ENCODE assay signal across 8 cellular contexts in the genomic region with DNA sequence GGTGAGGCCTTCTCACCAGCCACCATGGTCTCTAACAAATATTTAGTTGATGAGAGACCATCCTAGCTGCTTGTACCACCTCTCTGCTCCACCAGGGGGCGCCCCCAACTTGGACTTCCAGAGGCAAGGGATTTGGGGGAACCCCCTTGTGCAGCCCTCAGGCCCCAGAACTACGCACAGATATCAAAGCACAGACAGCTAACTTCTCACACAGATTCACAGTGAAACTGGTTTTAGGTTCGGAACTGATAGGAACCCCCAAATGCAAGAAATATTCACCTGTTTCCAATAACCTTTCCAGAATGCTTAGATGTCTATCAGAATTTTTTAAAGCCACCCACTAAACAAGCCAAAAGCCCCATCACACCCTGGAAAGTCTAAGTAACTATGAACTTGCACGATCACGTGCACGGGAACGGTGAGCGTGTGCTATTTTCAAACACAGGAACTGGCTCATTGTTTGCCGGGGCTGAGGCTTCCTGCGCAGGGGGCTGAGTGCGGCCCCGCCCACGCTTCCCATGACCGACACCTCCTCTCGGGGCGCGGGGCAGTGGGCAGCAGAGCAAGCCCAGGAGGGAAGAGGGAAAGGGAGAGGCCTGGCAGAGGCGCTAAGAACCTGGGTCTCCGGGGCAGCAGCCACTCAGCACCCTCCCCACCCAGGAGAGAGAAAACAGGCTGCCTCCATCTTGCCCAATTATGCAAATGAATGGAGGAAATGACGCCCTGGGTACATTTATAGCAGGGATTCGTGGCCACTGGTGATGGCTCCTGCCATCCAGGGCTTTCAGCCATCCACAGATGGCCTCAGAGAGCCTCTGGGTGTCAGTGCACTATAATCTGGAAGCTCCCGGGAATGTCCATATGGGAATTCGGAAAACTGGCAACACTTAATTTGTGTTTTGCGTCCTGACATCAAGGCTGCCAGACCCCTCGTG.
DNase-seq lines count a peak whose midpoint lies in the region; ATAC-seq and TF ChIP-seq lines count a peak whose summit lies in the region.

No MANE protein-coding gene starts in this region.

- peak; percentile 89 to 98 (median 94) for DNase-seq in CD8-positive, alpha-beta T cell
- DNase-seq in NK-92 (lab: John Stamatoyannopoulos, UW; ENCODE audit: unreplicated experiment) (peak; percentile 67), epidermal melanocyte (ENCODE audit: insufficient read length, low spot score) (peak; percentile 43), myocyte (ENCODE audit: low read depth) (peak; percentile 83)
- peak; percentile 94 for DNase-seq in activated CD8-positive, alpha-beta memory T cell treated with anti-CD3 and anti-CD28 coated beads, Interleukin-2, amount 50 U/mL, for 4 hours
- peak; percentile 87 to 93 for DNase-seq in stimulated activated CD8-positive, alpha-beta memory T cell treated with anti-CD3 and anti-CD28 coated beads, Interleukin-7, amount 100 ng/mL, for 4 hours (ENCODE audit: low read depth in 2 of 2)

- peak; percentile 77 for ATAC-seq in CD8-positive, alpha-beta T cell
- ATAC-seq in GM19372 (IDR thresholded peaks at IDR 0.05; ENCODE audit: low read depth, unreplicated experiment) = peak; percentile 65
- peak; percentile 40 for ATAC-seq in HG03469 (IDR thresholded peaks at IDR 0.05; ENCODE audit: unreplicated experiment)

- POLR2A ChIA-PET in CD8-positive, alpha-beta T cell (lab: Charles Lee) = interaction anchor here (0.6 to 5.3 kb wide), 17 partner anchors 8 to 678 kb away, joined by 3 to 67 read pairs (median 7); a partner anchor contains a TSS

- H3K27me3 ChIP-seq in CD8-positive, alpha-beta T cell (ENCODE audit: insufficient read depth, low read length) = no peaks in the 10 kb centered on the region

- H3K4me3 ChIP-seq in CD8-positive, alpha-beta T cell (ENCODE audit: low read depth, low read length) = peak overlapping the region; percentile 33

- peaks cover 92% of the 10 kb centered on the region for H3K36me3 Mint-ChIP-seq in CD8-positive, alpha-beta T cell

- no peaks in the 10 kb centered on the region for H3K9me3 ChIP-seq in CD8-positive, alpha-beta T cell (ENCODE audit: low read length)

- peaks cover 43% of the 10 kb centered on the region for H3K36me3 ChIP-seq in CD8-positive, alpha-beta T cell (ENCODE audit: insufficient read depth, low read length)

- peaks cover 95% of the 10 kb centered on the region for H3K4me1 ChIP-seq in CD8-positive, alpha-beta T cell (ENCODE audit: insufficient read depth, low read length)

- CTCF ChIA-PET in CD8-positive, alpha-beta T cell (lab: Charles Lee) = interaction anchor here (0.6 to 13.8 kb wide), 31 partner anchors 8 to 147 kb away, joined by 3 to 161 read pairs (median 5); a partner anchor contains a TSS

- peak; percentile 89 for TF ChIP-seq CTCF in CD8-positive, alpha-beta T cell (IDR thresholded peaks at IDR 0.05)

- peak overlapping the region; percentile 81 for H3K4me3 Mint-ChIP-seq in CD8-positive, alpha-beta T cell

- H3K9me3 Mint-ChIP-seq in CD8-positive, alpha-beta T cell = no peaks in the 10 kb centered on the region

- no peaks in the 10 kb centered on the region for H3K27me3 Mint-ChIP-seq in CD8-positive, alpha-beta T cell (ENCODE audit: low read depth)

- H3K27ac Mint-ChIP-seq in CD8-positive, alpha-beta T cell = peak overlapping the region; percentile 99

- intact Hi-C loops in CD8-positive, alpha-beta T cell (cut with DNase I, micrococcal nuclease) = loop anchor here (1.0 to 10.0 kb wide), 12 partner anchors 8 to 801 kb away; a partner anchor contains a TSS

- peaks cover 84% of the 10 kb centered on the region for H3K4me1 Mint-ChIP-seq in CD8-positive, alpha-beta T cell (ENCODE audit: low read depth)

- H3K27ac ChIP-seq in CD8-positive, alpha-beta T cell (ENCODE audit: low read depth, low read length) = peak overlapping the region; percentile 65

Comparison
In these comparisons a context has a peak if more than half of its experiments do, and no peak if none do; other contexts are left out.
1. Peak in every context shown above with its lines: DNase-seq, ATAC-seq, H3K4me3 ChIP-seq and H3K27ac ChIP-seq.
2. DNase-seq: peak in every context shown above with its lines; median percentile 94 in CD8-positive, alpha-beta T cell; 94 in activated CD8-positive, alpha-beta memory T cell treated with anti-CD3 and anti-CD28 coated beads, Interleukin-2, amount 50 U/mL, for 4 hours; 90 in stimulated activated CD8-positive, alpha-beta memory T cell treated with anti-CD3 and anti-CD28 coated beads, Interleukin-7, amount 100 ng/mL, for 4 hours; 83 in myocyte; 67 in NK-92; 43 in epidermal melanocyte.